1 cellular context compared by ENCODE assay signal in genomic region chr19:16146112-16146511, GRCh38.
TF ChIP-seq lines count a peak whose summit lies in the region.

No MANE protein-coding gene starts in this region.

TF ChIP-seq in HEK293, 187 proteins besides CTCF, POLR2A, EP300 and RAD21:
- TF ChIP-seq ZNF391 (tag by site-specific recombination; IDR thresholded peaks at IDR 0.05; ENCODE audit: borderline replicate concordance, low read depth) (no peak), ZNF121 (tag by site-specific recombination; IDR thresholded peaks at IDR 0.05) (peak; percentile 35; the same call in 1 of the 2 replicates)
